Comparison of ENCODE assay signal across 12 cellular contexts in the genomic region with DNA sequence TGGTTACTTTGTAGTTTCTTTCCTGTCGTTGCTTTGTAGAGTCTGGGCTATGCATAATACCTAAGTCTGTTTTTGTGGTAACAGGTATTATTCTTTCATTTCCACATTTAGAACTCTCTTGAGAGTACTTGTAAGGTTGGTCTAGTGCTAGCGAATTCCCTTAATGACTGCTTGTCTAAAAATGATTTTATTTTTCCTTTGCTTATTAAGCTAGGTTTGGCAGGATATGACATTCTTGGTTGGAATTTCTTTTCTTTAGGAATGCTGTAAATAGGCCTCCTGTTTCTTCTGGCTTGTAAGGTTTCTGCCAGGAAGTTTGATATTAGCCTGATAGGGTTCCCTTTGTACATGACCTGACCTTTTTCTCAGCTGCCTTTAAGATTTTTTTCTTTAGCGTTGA.
DNase-seq lines count a peak whose midpoint lies in the region; ATAC-seq and TF ChIP-seq lines count a peak whose summit lies in the region.
"Had no signal": no experiment of that assay in that cellular context is flagged by ENCODE, and none has a peak within 500 bp of the region (broad histone marks: within the 10 kb centered on the region; RNA-seq: fewer than 3 reads in every experiment).

No MANE protein-coding gene starts in this region.

- no peak for TF ChIP-seq EP300 in sigmoid colon (IDR thresholded peaks at IDR 0.05)

- ATAC-seq in GM18907 (IDR thresholded peaks at IDR 0.05; ENCODE audit: unreplicated experiment) = peak; percentile 68
- peak; percentile 93 for ATAC-seq in HG02610 (IDR thresholded peaks at IDR 0.05; ENCODE audit: unreplicated experiment)
- ATAC-seq in HG03575 (IDR thresholded peaks at IDR 0.05; ENCODE audit: extremely low read depth, insufficient number of reproducible peaks, low FRiP score, unreplicated experiment) = peak; percentile 97
- ATAC-seq in memory B cell (ENCODE audit: low read depth) = peak; percentile 87
- no peak for ATAC-seq in HG03097 (IDR thresholded peaks at IDR 0.05; ENCODE audit: low FRiP score, unreplicated experiment)

- H3K4me3 ChIP-seq in sigmoid colon = no peak overlapping the region
- H3K4me3 ChIP-seq: Peyer's patch had no signal

- WGBS in sigmoid colon, 2 donors = 67 to 77% methylated on average over 3 of the region's 3 CpGs

- no peaks in the 10 kb centered on the region for H3K27me3 ChIP-seq in sigmoid colon
- H3K27me3 ChIP-seq: Peyer's patch had no signal

- H3K27ac ChIP-seq in sigmoid colon = no peak overlapping the region
- H3K27ac ChIP-seq: Peyer's patch had no signal

- H3K27me3 Mint-ChIP-seq in memory B cell = no peaks in the 10 kb centered on the region

- H3K36me3 Mint-ChIP-seq in memory B cell = no peaks in the 10 kb centered on the region

- peaks cover 0 to 2% (median 0%) of the 10 kb centered on the region in 4 donors for H3K9me3 ChIP-seq in sigmoid colon
- H3K9me3 ChIP-seq: Peyer's patch had no signal

- TF ChIP-seq CTCF in sigmoid colon (IDR thresholded peaks at IDR 0.05) = no peak

- H3K4me1 Mint-ChIP-seq in memory B cell = peaks cover 10% of the 10 kb centered on the region

- no peaks in the 10 kb centered on the region for H3K36me3 ChIP-seq in sigmoid colon
- H3K36me3 ChIP-seq: Peyer's patch had no signal

- no peaks in the 10 kb centered on the region for H3K4me1 ChIP-seq in sigmoid colon
- H3K4me1 ChIP-seq: Peyer's patch had no signal

- DNase-seq in memory B cell (ENCODE audit: low spot score in 2 of 2) (no peak), NCI-H1436 treated with DMSO at 0.1 percent for 48 hours (lab: John Stamatoyannopoulos, UW) (no peak), sigmoid colon (no peak)
- DNase-seq in activated CD8-positive, alpha-beta memory T cell treated with anti-CD3 and anti-CD28 coated beads for 24 hours = no peak
- DNase-seq: activated T-cell treated with anti-CD3 and anti-CD28 coated beads, Interleukin-2, amount 50 U/mL, for 48 hours; mesendoderm; Peyer's patch; retina had no signal

- intact Hi-C loops in sigmoid colon (cut with DNase I) = no loop called here

- H3K4me3 Mint-ChIP-seq in memory B cell = no peak overlapping the region

- no peak overlapping the region for H3K27ac Mint-ChIP-seq in memory B cell

- no peak for TF ChIP-seq POLR2A in sigmoid colon (IDR thresholded peaks at IDR 0.05)

- H3K9me3 Mint-ChIP-seq in memory B cell = no peaks in the 10 kb centered on the region
